17 cellular contexts compared by ENCODE assay signal in the genomic region with DNA sequence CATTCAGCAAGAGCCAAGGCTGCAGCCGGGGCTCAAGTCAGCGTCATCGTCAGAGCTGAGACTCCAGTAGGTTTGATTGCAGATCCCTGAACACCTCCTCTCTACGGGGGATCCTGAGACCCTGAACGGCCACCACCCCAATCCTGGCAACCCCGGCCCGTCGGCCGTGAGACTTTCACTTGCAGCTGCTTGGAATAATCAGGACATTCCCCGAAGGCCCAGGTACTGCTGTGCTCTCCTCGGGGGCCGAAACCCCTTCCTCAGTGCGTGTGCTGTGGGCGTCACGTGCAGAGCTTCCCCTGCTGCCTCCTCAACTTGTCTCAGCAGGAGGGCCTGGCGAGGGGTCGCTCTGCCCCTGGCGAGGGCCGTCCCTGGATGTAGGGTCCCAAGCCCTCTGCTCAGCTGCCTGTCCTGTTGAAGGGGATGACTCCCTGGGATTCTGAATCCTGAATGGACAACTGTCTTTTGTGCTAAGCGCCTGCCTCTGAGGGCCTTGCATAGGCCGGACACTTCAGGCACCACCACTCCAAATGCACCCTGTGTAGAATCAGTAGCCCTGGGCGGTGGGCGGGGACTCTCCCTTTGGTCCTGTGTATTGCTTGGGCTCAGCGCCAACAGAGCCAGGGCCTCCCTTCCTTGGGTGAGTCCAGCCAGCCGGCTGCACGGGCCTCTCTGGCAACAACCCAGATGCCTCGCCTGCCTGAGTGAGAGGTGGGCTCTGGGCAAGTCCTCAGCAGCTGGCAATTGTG.
A peak's percentile ranks its signal among the peaks of the same experiment; 100 is the strongest.
DNase-seq lines count a peak whose midpoint lies in the region; ATAC-seq and TF ChIP-seq lines count a peak whose summit lies in the region.
"Had no signal": no experiment of that assay in that cellular context is flagged by ENCODE, and none has a peak within 500 bp of the region (broad histone marks: within the 10 kb centered on the region; RNA-seq: fewer than 3 reads in every experiment).

No MANE protein-coding gene starts in this region.

- H3K4me1 ChIP-seq in GM23338 (ENCODE audit: insufficient read depth) (no peaks in the 10 kb centered on the region), Panc1 (ENCODE audit: control insufficient read depth, insufficient read depth, low read length) (no peaks in the 10 kb centered on the region)
- H3K4me1 ChIP-seq: heart right ventricle, pancreas, stomach had no signal

- no peaks in the 10 kb centered on the region for H3K9me2 ChIP-seq in GM23338 (ENCODE audit: insufficient read depth)

- TF ChIP-seq CTCF in GM23338 (conservative IDR thresholded peaks at IDR 0.05; ENCODE audit: low read depth in 2 of 2) (no peak), Panc1 (IDR thresholded peaks at IDR 0.05) (no peak)

- ATAC-seq in GM23338 (no peak), Panc1 (peak; percentile 34; the same call in 1 of the 2 replicates), GM18907 (IDR thresholded peaks at IDR 0.05; ENCODE audit: unreplicated experiment) (no peak)
- ATAC-seq: heart right ventricle, pancreas, T-helper 17 cell had no signal

- H3K4me1 Mint-ChIP-seq in GM23338, result no peaks in the 10 kb centered on the region
- H3K4me1 Mint-ChIP-seq: activated naive CD4-positive, alpha-beta T cell treated with anti-CD3 and anti-CD28 coated beads, Interleukin-2, amount 10 ng/mL, durations not matched to agents 7 days and 5 days; T-helper 17 cell had no signal

- H3K27me3 ChIP-seq in GM23338 (ENCODE audit: insufficient read depth), result no peaks in the 10 kb centered on the region
- H3K27me3 ChIP-seq in Panc1 (ENCODE audit: control insufficient read depth, insufficient read depth, low read length), result no peaks in the 10 kb centered on the region
- H3K27me3 ChIP-seq: BLaER1, pancreas had no signal

- H3K4me3 Mint-ChIP-seq in GM23338, result no peak overlapping the region
- H3K4me3 Mint-ChIP-seq: activated naive CD4-positive, alpha-beta T cell treated with anti-CD3 and anti-CD28 coated beads, Interleukin-2, amount 10 ng/mL, durations not matched to agents 7 days and 5 days; T-helper 17 cell had no signal

- no peaks in the 10 kb centered on the region for H4K20me1 ChIP-seq in GM23338 (replicated peaks; ENCODE audit: insufficient read depth)
- H4K20me1 ChIP-seq: BLaER1 had no signal

- POLR2A ChIA-PET in Panc1 (lab: Charles Lee), result no interaction called here

- H3K27me3 Mint-ChIP-seq in GM23338 (ENCODE audit: insufficient read depth, low read depth, poor library complexity), result peaks cover 9% of the 10 kb centered on the region

- no peaks in the 10 kb centered on the region for H3K79me2 ChIP-seq in GM23338 (replicated peaks; ENCODE audit: insufficient read depth)

- H3K36me3 ChIP-seq in GM23338 (ENCODE audit: insufficient read depth) (no peaks in the 10 kb centered on the region), Panc1 (ENCODE audit: control insufficient read depth, insufficient read depth, low read length) (no peaks in the 10 kb centered on the region)
- H3K36me3 ChIP-seq: BLaER1, heart right ventricle, pancreas, stomach had no signal

- 0 out of 2 replicates have a peak overlapping the region, but pooled peaks have one; percentile 18 for H2AFZ ChIP-seq in GM23338

- no peak overlapping the region for H3K4me2 ChIP-seq in GM23338
- H3K4me2 ChIP-seq: smooth muscle cell had no signal

- CTCF ChIA-PET in Panc1 (lab: Charles Lee), result no interaction called here

- no peak overlapping the region for H3K27ac Mint-ChIP-seq in GM23338
- H3K27ac Mint-ChIP-seq: activated naive CD4-positive, alpha-beta T cell treated with anti-CD3 and anti-CD28 coated beads, Interleukin-2, amount 10 ng/mL, durations not matched to agents 7 days and 5 days; T-helper 17 cell had no signal

- no TSS peak for BruUV-seq in Panc1 (replicated peaks; lab: Mats Ljungman, UMichigan)

- H3K9me3 ChIP-seq in Panc1 (ENCODE audit: control insufficient read depth, insufficient read depth, low read depth, low read length), result no peaks in the 10 kb centered on the region
- H3K9me3 ChIP-seq: pancreas had no signal

- in situ Hi-C loops in Panc1 (cut with HindIII; ENCODE audit: low pct_unique_long_range_greater_than_20kb, low sequenced_read_pairs), result no loop called here

- H3K27ac ChIP-seq in GM23338 (ENCODE audit: low read depth) (no peak overlapping the region), Panc1 (ENCODE audit: low read length) (no peak overlapping the region)
- H3K27ac ChIP-seq: BLaER1, heart right ventricle, pancreas, stomach had no signal

- intact Hi-C loops in Panc1 (cut with micrococcal nuclease; ENCODE audit: unreplicated experiment), result no loop called here

- H3K9me3 Mint-ChIP-seq in GM23338, result no peaks in the 10 kb centered on the region; the same call in 1 of the 3 replicates
- H3K9me3 Mint-ChIP-seq: activated naive CD4-positive, alpha-beta T cell treated with anti-CD3 and anti-CD28 coated beads, Interleukin-2, amount 10 ng/mL, durations not matched to agents 7 days and 5 days had no signal

- no peaks in the 10 kb centered on the region for H3F3A ChIP-seq in GM23338 (replicated peaks; ENCODE audit: low read depth)

- peak; percentile 3 for DNase-seq in DMS153 treated with DMSO at 0.1 percent for 48 hours (lab: John Stamatoyannopoulos, UW; ENCODE audit: unreplicated experiment)
- DNase-seq in GM23338 (ENCODE audit: low spot score), result no peak
- no peak for DNase-seq in Panc1 (ENCODE audit: low read depth, low spot score)
- peak; percentile 79 for DNase-seq in mesenteric fat pad (ENCODE audit: low spot score)
- no peak for DNase-seq in NCI-H774 (lab: John Stamatoyannopoulos, UW)
- no peak for DNase-seq in NCI-H82 treated with DMSO at 0.1 percent for 48 hours (lab: John Stamatoyannopoulos, UW; ENCODE audit: unreplicated experiment)
- DNase-seq: activated CD4-positive, alpha-beta T cell treated with anti-CD3 and anti-CD28 coated beads for 1 hour; activated CD8-positive, alpha-beta memory T cell treated with anti-CD3 and anti-CD28 coated beads, Interleukin-2, amount 50 U/mL, for 48 hours; activated naive CD4-positive, alpha-beta T cell treated with anti-CD3 and anti-CD28 coated beads, Interleukin-2, amount 10 ng/mL, durations not matched to agents 7 days and 5 days; heart right ventricle; NCI-H446 treated with DMSO at 0.1 percent for 48 hours; stomach; T-helper 17 cell had no signal

- H3K4me3 ChIP-seq in GM23338, result no peak overlapping the region
- no peak overlapping the region for H3K4me3 ChIP-seq in Panc1 (ENCODE audit: low read depth in 2 of 2, low read length in 2 of 2)
- H3K4me3 ChIP-seq: BLaER1, heart right ventricle, pancreas, smooth muscle cell, stomach had no signal

- H3K36me3 Mint-ChIP-seq in GM23338 (ENCODE audit: low read depth), result no peaks in the 10 kb centered on the region; the same call in 2 of the 3 replicates
- H3K36me3 Mint-ChIP-seq: activated naive CD4-positive, alpha-beta T cell treated with anti-CD3 and anti-CD28 coated beads, Interleukin-2, amount 10 ng/mL, durations not matched to agents 7 days and 5 days had no signal

Comparison
In these comparisons a context has a peak if more than half of its experiments do, and no peak if none do; other contexts are left out.
1. DNase-seq: peak in DMS153 treated with DMSO at 0.1 percent for 48 hours (single experiment) and mesenteric fat pad (single experiment); none in GM23338 (single experiment), Panc1 (single experiment), NCI-H774 (single experiment) and NCI-H82 treated with DMSO at 0.1 percent for 48 hours (single experiment).